In the genomic region with DNA sequence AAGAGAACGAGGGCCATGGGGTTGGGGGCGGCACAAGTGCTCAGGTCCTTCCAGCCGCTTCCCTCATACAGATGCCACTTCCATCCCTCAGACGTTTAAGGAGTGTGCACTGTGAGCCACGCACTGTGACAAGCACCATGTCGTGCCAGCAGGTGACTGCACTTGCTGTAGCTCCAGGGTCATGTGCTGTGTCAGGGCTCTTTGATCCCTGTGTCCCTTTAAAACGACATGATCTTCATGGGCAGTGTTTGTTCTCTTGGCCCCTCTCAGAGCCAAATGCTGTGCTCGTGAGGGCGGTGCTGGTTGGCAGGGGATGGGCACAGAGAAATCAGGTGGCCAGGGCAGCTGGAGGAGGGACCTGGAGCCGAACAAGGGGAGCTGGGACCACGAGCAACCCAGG, we compare ENCODE assay signal across 14 cellular contexts. TPM values are rescaled to one million over a fixed set of nuclear protein-coding genes. Genes with fewer than 3 reads are reported as not detected.
DNase-seq lines count a peak whose midpoint lies in the region; ATAC-seq and TF ChIP-seq lines count a peak whose summit lies in the region.
"Had no signal": no experiment of that assay in that cellular context is flagged by ENCODE, and none has a peak within 500 bp of the region (broad histone marks: within the 10 kb centered on the region; RNA-seq: fewer than 3 reads in every experiment).

No MANE protein-coding gene starts in this region.

- H3K9me3 Mint-ChIP-seq in memory B cell, result no peaks in the 10 kb centered on the region
- H3K9me3 Mint-ChIP-seq in activated T-helper 1 cell treated with anti-CD3 and anti-CD28 coated beads, Interleukin-12 subunit alpha, Interleukin-12 subunit beta, Interleukin-2, Interleukin-4 antibody, amounts not matched to agents 30 ng/mL and 10 ng/mL and 1 ng/mL, durations not matched to agents 14 hours and 24 hours and 36 hours, result no peaks in the 10 kb centered on the region
- H3K9me3 Mint-ChIP-seq: CD4-positive, alpha-beta T cell had no signal

- no peaks in the 10 kb centered on the region for H3K27me3 ChIP-seq in OCI-LY1 (ENCODE audit: insufficient read depth, low read length)
- H3K27me3 ChIP-seq in breast epithelium, result no peaks in the 10 kb centered on the region
- no peaks in the 10 kb centered on the region for H3K27me3 ChIP-seq in subcutaneous abdominal adipose tissue (ENCODE audit: control insufficient read depth in 5 of 5, insufficient read depth in 4 of 5, low read length in 5 of 5)

- H3K4me1 ChIP-seq in OCI-LY1 (ENCODE audit: insufficient read depth, low read length, severe bottlenecking), result peaks cover 16% of the 10 kb centered on the region
- H3K4me1 ChIP-seq in breast epithelium, result peaks cover 3 to 7% of the 10 kb centered on the region in 2 donors
- H3K4me1 ChIP-seq in subcutaneous abdominal adipose tissue (ENCODE audit: control insufficient read depth in 5 of 5, insufficient read depth in 5 of 5, low read length in 5 of 5), result peaks cover 5 to 39% (median 27%) of the 10 kb centered on the region in 5 donors

- peak overlapping the region; percentile 63 for H3K27ac ChIP-seq in OCI-LY1 (ENCODE audit: low read depth, low read length, poor library complexity, severe bottlenecking)
- H3K27ac ChIP-seq in breast epithelium, result peak overlapping the region; percentile 80 to 82
- H3K27ac ChIP-seq in subcutaneous abdominal adipose tissue (ENCODE audit: low read depth, low read length), result peak overlapping the region; percentile 79

- no peak overlapping the region for H3K4me2 ChIP-seq in OCI-LY1 (ENCODE audit: low read length)

- H2AFZ ChIP-seq in OCI-LY1 (ENCODE audit: low read length), result no peak overlapping the region

- H3K27ac Mint-ChIP-seq in memory B cell, result peak overlapping the region; percentile 14
- no peak overlapping the region for H3K27ac Mint-ChIP-seq in activated T-helper 1 cell treated with anti-CD3 and anti-CD28 coated beads, Interleukin-12 subunit alpha, Interleukin-12 subunit beta, Interleukin-2, Interleukin-4 antibody, amounts not matched to agents 30 ng/mL and 10 ng/mL and 1 ng/mL, durations not matched to agents 14 hours and 24 hours and 36 hours
- H3K27ac Mint-ChIP-seq: CD4-positive, alpha-beta T cell had no signal

- TF ChIP-seq CTCF in OCI-LY1 (IDR thresholded peaks at IDR 0.05; ENCODE audit: low read length), result no peak
- no peak for TF ChIP-seq CTCF in breast epithelium (IDR thresholded peaks at IDR 0.05)

- no peaks in the 10 kb centered on the region for H4K20me1 ChIP-seq in OCI-LY1 (ENCODE audit: insufficient read depth, low read length)

- H3K4me3 ChIP-seq in OCI-LY1 (ENCODE audit: low read depth, low read length, poor library complexity, severe bottlenecking) (no peak overlapping the region), breast epithelium (no peak overlapping the region), subcutaneous abdominal adipose tissue (ENCODE audit: low read depth in 1 of 5, low read length in 5 of 5) (no peak overlapping the region)

- no peaks in the 10 kb centered on the region for H3F3A ChIP-seq in OCI-LY1 (ENCODE audit: insufficient read depth, low read length)

- H3K4me1 Mint-ChIP-seq in memory B cell, result peaks cover 3% of the 10 kb centered on the region
- H3K4me1 Mint-ChIP-seq in activated T-helper 1 cell treated with anti-CD3 and anti-CD28 coated beads, Interleukin-12 subunit alpha, Interleukin-12 subunit beta, Interleukin-2, Interleukin-4 antibody, amounts not matched to agents 30 ng/mL and 10 ng/mL and 1 ng/mL, durations not matched to agents 14 hours and 24 hours and 36 hours (ENCODE audit: low read depth), result no peaks in the 10 kb centered on the region

- H3K9ac ChIP-seq in OCI-LY1 (ENCODE audit: low read length) (no peak overlapping the region), subcutaneous abdominal adipose tissue (ENCODE audit: low read length in 5 of 5) (no peak overlapping the region)

- H3K9me2 ChIP-seq in OCI-LY1 (ENCODE audit: low read depth, low read length), result no peaks in the 10 kb centered on the region

- no peak overlapping the region for H3K4me3 Mint-ChIP-seq in memory B cell
- no peak overlapping the region for H3K4me3 Mint-ChIP-seq in activated T-helper 1 cell treated with anti-CD3 and anti-CD28 coated beads, Interleukin-12 subunit alpha, Interleukin-12 subunit beta, Interleukin-2, Interleukin-4 antibody, amounts not matched to agents 30 ng/mL and 10 ng/mL and 1 ng/mL, durations not matched to agents 14 hours and 24 hours and 36 hours
- H3K4me3 Mint-ChIP-seq: CD4-positive, alpha-beta T cell had no signal

- H3K36me3 Mint-ChIP-seq in memory B cell, result peaks cover 33% of the 10 kb centered on the region
- peaks cover 29% of the 10 kb centered on the region for H3K36me3 Mint-ChIP-seq in activated T-helper 1 cell treated with anti-CD3 and anti-CD28 coated beads, Interleukin-12 subunit alpha, Interleukin-12 subunit beta, Interleukin-2, Interleukin-4 antibody, amounts not matched to agents 30 ng/mL and 10 ng/mL and 1 ng/mL, durations not matched to agents 14 hours and 24 hours and 36 hours (ENCODE audit: low read depth)

- no peaks in the 10 kb centered on the region for H3K27me3 Mint-ChIP-seq in memory B cell
- no peaks in the 10 kb centered on the region for H3K27me3 Mint-ChIP-seq in activated T-helper 1 cell treated with anti-CD3 and anti-CD28 coated beads, Interleukin-12 subunit alpha, Interleukin-12 subunit beta, Interleukin-2, Interleukin-4 antibody, amounts not matched to agents 30 ng/mL and 10 ng/mL and 1 ng/mL, durations not matched to agents 14 hours and 24 hours and 36 hours (ENCODE audit: insufficient read depth)
- H3K27me3 Mint-ChIP-seq: CD4-positive, alpha-beta T cell had no signal

- no peak for TF ChIP-seq POLR2A in breast epithelium (IDR thresholded peaks at IDR 0.05)

- ATAC-seq in memory B cell (ENCODE audit: low read depth) (no peak), HG02571 (IDR thresholded peaks at IDR 0.05; ENCODE audit: unreplicated experiment) (no peak)

- intact Hi-C loops in breast epithelium (cut with DNase I; ENCODE audit: low total_unique reads), result no loop called here
- intact Hi-C loops in activated T-helper 1 cell treated with anti-CD3 and anti-CD28 coated beads, Interleukin-12 subunit alpha, Interleukin-12 subunit beta, Interleukin-2, Interleukin-4 antibody, amounts not matched to agents 30 ng/mL and 10 ng/mL and 1 ng/mL, durations not matched to agents 14 hours and 24 hours and 36 hours (cut with micrococcal nuclease), result no loop called here

- H3K36me3 ChIP-seq in OCI-LY1 (ENCODE audit: insufficient read depth, low read length) (peaks cover 78% of the 10 kb centered on the region), breast epithelium (no peaks in the 10 kb centered on the region), subcutaneous abdominal adipose tissue (ENCODE audit: control insufficient read depth in 5 of 5, insufficient read depth in 5 of 5, low read length in 5 of 5) (peaks cover 9 to 72% (median 54%) of the 10 kb centered on the region in 5 donors)

- H3K79me2 ChIP-seq in OCI-LY1 (ENCODE audit: insufficient read depth, low read length), result no peaks in the 10 kb centered on the region

- no peak for DNase-seq in breast epithelium (ENCODE audit: low spot score in 2 of 2)
- no peak for DNase-seq in memory B cell (ENCODE audit: low spot score in 2 of 2)
- DNase-seq in GF-D8 (lab: John Stamatoyannopoulos, UW), result no peak
- no peak for DNase-seq in activated T-helper 1 cell treated with anti-CD3 and anti-CD28 coated beads, Interleukin-12 subunit alpha, Interleukin-12 subunit beta, Interleukin-2, Interleukin-4 antibody, amounts not matched to agents 30 ng/mL and 10 ng/mL and 1 ng/mL, durations not matched to agents 14 hours and 24 hours and 36 hours (ENCODE audit: low spot score)
- DNase-seq: activated CD4-positive, alpha-beta T cell treated with anti-CD3 and anti-CD28 coated beads for 1 hour; CD4-positive, alpha-beta T cell; GDM1; H7; kidney; MM.1S; occipital lobe had no signal

- H3K9me3 ChIP-seq in OCI-LY1 (ENCODE audit: low read length) (no peaks in the 10 kb centered on the region), breast epithelium (no peaks in the 10 kb centered on the region), subcutaneous abdominal adipose tissue (ENCODE audit: control insufficient read depth in 5 of 5, low read length in 5 of 5) (no peaks in the 10 kb centered on the region)

RNA-seq across cellular contexts. Expression of gene IL10RB, which starts 19.9 kb away (rescaled TPM):
- 10 to 100 TPM; 31.0 to 39.5 (median 31.8) TPM for total RNA-seq in breast epithelium
- total RNA-seq in activated T-helper 1 cell treated with anti-CD3 and anti-CD28 coated beads, Interleukin-12 subunit alpha, Interleukin-12 subunit beta, Interleukin-2, Interleukin-4 antibody, amounts not matched to agents 30 ng/mL and 10 ng/mL and 1 ng/mL, durations not matched to agents 14 hours and 24 hours and 36 hours, result 20.5 and 21.4 TPM in 2 replicates

RNA-seq across cellular contexts. Expression of gene IFNAR1, which starts 38.7 kb away (rescaled TPM):
- total RNA-seq in breast epithelium, result 10 to 100 TPM; 30.2 to 44.8 (median 42.9) TPM
- total RNA-seq in activated T-helper 1 cell treated with anti-CD3 and anti-CD28 coated beads, Interleukin-12 subunit alpha, Interleukin-12 subunit beta, Interleukin-2, Interleukin-4 antibody, amounts not matched to agents 30 ng/mL and 10 ng/mL and 1 ng/mL, durations not matched to agents 14 hours and 24 hours and 36 hours, result 20.4 and 20.7 TPM in 2 replicates

RNA-seq across cellular contexts. Expression of gene IFNAR2, which starts 56.3 kb away (rescaled TPM):
- total RNA-seq in breast epithelium, result 10 to 100 TPM; 10.4 to 16.5 (median 15.1) TPM
- total RNA-seq in activated T-helper 1 cell treated with anti-CD3 and anti-CD28 coated beads, Interleukin-12 subunit alpha, Interleukin-12 subunit beta, Interleukin-2, Interleukin-4 antibody, amounts not matched to agents 30 ng/mL and 10 ng/mL and 1 ng/mL, durations not matched to agents 14 hours and 24 hours and 36 hours, result 33.3 and 33.5 TPM in 2 replicates
